ENCODE assay signal across 27 cellular contexts in genomic region chr15:88509964-88510363, GRCh38.
"Had no signal": no experiment of that assay in that cellular context is flagged by ENCODE, and none has a peak within 500 bp of the region (broad histone marks: within the 10 kb centered on the region; RNA-seq: fewer than 3 reads in every experiment).

No MANE protein-coding gene starts in this region.

- H3K27ac Mint-ChIP-seq: activated B cell treated with CpG ODN at 0.5 μM for 24 hours; activated CD4-positive, alpha-beta T cell treated with anti-CD3 and anti-CD28 coated beads for 36 hours; activated naive CD4-positive, alpha-beta T cell treated with anti-CD3 and anti-CD28 coated beads, Interleukin-2, amount 50 U/mL, for 72 hours; activated T-helper 1 cell treated with anti-CD3 and anti-CD28 coated beads, Interleukin-12 subunit alpha, Interleukin-12 subunit beta, Interleukin-2, Interleukin-4 antibody, amounts not matched to agents 30 ng/mL and 10 ng/mL and 1 ng/mL, durations not matched to agents 14 hours and 24 hours and 36 hours; effector memory CD8-positive, alpha-beta T cell; natural killer cell treated with Interleukin-12 subunit alpha and Interleukin-12 subunit beta and Interleukin-15 and Interleukin-18, amount 100 ng/mL, for 72 hours; T-helper 1 cell treated with Interleukin-12 subunit alpha and Interleukin-12 subunit beta and Interleukin-4 antibody, amounts not matched to agents 30 μg/mL and 1 μg/mL, for 36 hours had no signal

- H3K9me3 ChIP-seq: breast epithelium, neutrophil, ovary, prostate gland, spleen, thyroid gland, upper lobe of right lung had no signal

- DNase-seq: activated B cell treated with CpG ODN at 0.5 μM for 24 hours; activated CD4-positive, alpha-beta T cell treated with anti-CD3 and anti-CD28 coated beads for 36 hours; activated CD4-positive, alpha-beta T cell treated with anti-CD3 and anti-CD28 coated beads, Interleukin-2, amount 50 U/mL, for 4 hours; activated gamma-delta T cell treated with Interleukin-2 at 50 U/mL for 16 hours; dorsolateral prefrontal cortex; effector memory CD8-positive, alpha-beta T cell; foreskin melanocyte; head of caudate nucleus; hypothalamus; midbrain; ovary; spleen; stimulated activated CD4-positive, alpha-beta T cell treated with anti-CD3 and anti-CD28 coated beads, Interleukin-4, amount 100 ng/mL, for 24 hours; stimulated activated naive CD4-positive, alpha-beta T cell treated with Interleukin-2 at 50 U/mL for 16 hours; substantia nigra; T1000; thyroid gland; upper lobe of right lung had no signal

- H3K4me3 Mint-ChIP-seq: activated B cell treated with CpG ODN at 0.5 μM for 24 hours; activated CD4-positive, alpha-beta T cell treated with anti-CD3 and anti-CD28 coated beads for 36 hours; activated T-helper 1 cell treated with anti-CD3 and anti-CD28 coated beads, Interleukin-12 subunit alpha, Interleukin-12 subunit beta, Interleukin-2, Interleukin-4 antibody, amounts not matched to agents 30 ng/mL and 10 ng/mL and 1 ng/mL, durations not matched to agents 14 hours and 24 hours and 36 hours; central memory CD8-positive, alpha-beta T cell; effector memory CD8-positive, alpha-beta T cell; natural killer cell treated with Interleukin-12 subunit alpha and Interleukin-12 subunit beta and Interleukin-15 and Interleukin-18, amount 100 ng/mL, for 72 hours; T-helper 1 cell treated with Interleukin-12 subunit alpha and Interleukin-12 subunit beta and Interleukin-4 antibody, amounts not matched to agents 30 μg/mL and 1 μg/mL, for 36 hours had no signal

- H3K9me3 Mint-ChIP-seq: activated B cell treated with CpG ODN at 0.5 μM for 24 hours; activated naive CD4-positive, alpha-beta T cell treated with anti-CD3 and anti-CD28 coated beads, Interleukin-2, amount 50 U/mL, for 72 hours; activated T-helper 1 cell treated with anti-CD3 and anti-CD28 coated beads, Interleukin-12 subunit alpha, Interleukin-12 subunit beta, Interleukin-2, Interleukin-4 antibody, amounts not matched to agents 30 ng/mL and 10 ng/mL and 1 ng/mL, durations not matched to agents 14 hours and 24 hours and 36 hours; central memory CD8-positive, alpha-beta T cell; effector memory CD8-positive, alpha-beta T cell; natural killer cell treated with Interleukin-12 subunit alpha and Interleukin-12 subunit beta and Interleukin-15 and Interleukin-18, amount 100 ng/mL, for 72 hours; T-helper 1 cell treated with Interleukin-12 subunit alpha and Interleukin-12 subunit beta and Interleukin-4 antibody, amounts not matched to agents 30 μg/mL and 1 μg/mL, for 36 hours had no signal

- H3K36me3 ChIP-seq: breast epithelium, ovary had no signal

- ATAC-seq: activated CD4-positive, alpha-beta T cell treated with anti-CD3 and anti-CD28 coated beads for 36 hours; effector memory CD8-positive, alpha-beta T cell; esophagus mucosa; natural killer cell treated with Interleukin-12 subunit alpha and Interleukin-12 subunit beta and Interleukin-15 and Interleukin-18, amount 100 ng/mL, for 72 hours; upper lobe of right lung had no signal

- H3K4me3 ChIP-seq: breast epithelium, dorsolateral prefrontal cortex, ovary, prostate gland, spleen, thyroid gland, upper lobe of right lung had no signal

- H3K27me3 ChIP-seq: breast epithelium, dorsolateral prefrontal cortex, neutrophil, ovary, spleen, thyroid gland, upper lobe of right lung had no signal

- H3K4me1 Mint-ChIP-seq: activated B cell treated with CpG ODN at 0.5 μM for 24 hours; central memory CD8-positive, alpha-beta T cell had no signal

- H3K27ac ChIP-seq: breast epithelium, dorsolateral prefrontal cortex, neutrophil, ovary, prostate gland, spleen, thyroid gland, upper lobe of right lung had no signal

- H3K27me3 Mint-ChIP-seq: activated B cell treated with CpG ODN at 0.5 μM for 24 hours; activated CD4-positive, alpha-beta T cell treated with anti-CD3 and anti-CD28 coated beads for 36 hours; central memory CD8-positive, alpha-beta T cell; effector memory CD8-positive, alpha-beta T cell; natural killer cell treated with Interleukin-12 subunit alpha and Interleukin-12 subunit beta and Interleukin-15 and Interleukin-18, amount 100 ng/mL, for 72 hours had no signal
